Comparison of ENCODE assay signal across 1 cellular context in the genomic region with DNA sequence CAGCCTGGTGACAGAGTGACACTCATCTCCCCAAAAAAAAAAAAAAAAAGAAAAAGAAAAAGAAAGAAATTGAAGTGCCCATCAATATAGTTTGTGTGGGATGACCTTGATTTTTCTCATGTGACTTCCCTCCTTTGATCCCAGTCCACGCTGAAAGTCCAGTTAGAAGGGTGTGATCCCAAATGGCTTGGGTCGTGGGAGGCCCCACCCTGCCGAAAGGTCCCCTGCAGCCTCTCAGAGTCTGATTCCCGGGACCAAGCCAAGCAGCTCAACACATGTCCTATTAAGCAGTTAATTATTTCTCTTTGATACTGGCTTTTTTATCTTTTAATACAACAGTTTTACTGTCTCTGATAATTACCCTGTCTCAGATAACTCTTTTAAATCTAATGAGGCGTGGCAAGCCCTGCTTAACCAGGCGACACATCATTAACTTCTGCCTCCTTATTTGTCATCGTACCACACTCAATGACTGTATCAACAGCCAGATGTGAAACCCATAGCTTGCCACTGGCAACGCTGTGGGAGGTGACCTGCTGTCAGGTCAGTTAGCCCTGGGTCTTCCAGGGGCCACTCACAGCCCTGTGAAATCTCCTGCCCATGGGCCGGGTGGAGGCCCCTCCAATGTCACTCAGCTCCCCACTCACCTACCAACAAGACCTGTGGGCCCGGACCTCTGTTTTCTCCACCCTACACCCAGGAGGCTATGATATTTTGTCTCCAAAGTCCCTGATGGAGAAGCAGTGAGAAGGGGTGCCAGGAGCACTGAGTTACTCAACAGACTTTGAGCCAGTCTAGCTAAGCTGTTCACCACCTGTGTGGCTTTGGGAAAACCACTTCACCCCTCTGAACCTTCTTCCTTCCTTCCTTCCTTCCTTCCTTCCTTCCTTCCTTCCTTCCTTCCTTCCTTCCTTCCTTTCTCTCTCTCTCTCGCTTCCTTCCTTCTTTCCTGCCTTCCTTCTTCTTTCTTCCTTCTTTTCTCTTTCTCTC.
TF ChIP-seq lines count a peak whose summit lies in the region.

No MANE protein-coding gene starts in this region.

TF ChIP-seq in H1, 55 proteins besides CTCF, POLR2A, EP300 and RAD21 (continued from another document):
- TF ChIP-seq, protein P1, sequence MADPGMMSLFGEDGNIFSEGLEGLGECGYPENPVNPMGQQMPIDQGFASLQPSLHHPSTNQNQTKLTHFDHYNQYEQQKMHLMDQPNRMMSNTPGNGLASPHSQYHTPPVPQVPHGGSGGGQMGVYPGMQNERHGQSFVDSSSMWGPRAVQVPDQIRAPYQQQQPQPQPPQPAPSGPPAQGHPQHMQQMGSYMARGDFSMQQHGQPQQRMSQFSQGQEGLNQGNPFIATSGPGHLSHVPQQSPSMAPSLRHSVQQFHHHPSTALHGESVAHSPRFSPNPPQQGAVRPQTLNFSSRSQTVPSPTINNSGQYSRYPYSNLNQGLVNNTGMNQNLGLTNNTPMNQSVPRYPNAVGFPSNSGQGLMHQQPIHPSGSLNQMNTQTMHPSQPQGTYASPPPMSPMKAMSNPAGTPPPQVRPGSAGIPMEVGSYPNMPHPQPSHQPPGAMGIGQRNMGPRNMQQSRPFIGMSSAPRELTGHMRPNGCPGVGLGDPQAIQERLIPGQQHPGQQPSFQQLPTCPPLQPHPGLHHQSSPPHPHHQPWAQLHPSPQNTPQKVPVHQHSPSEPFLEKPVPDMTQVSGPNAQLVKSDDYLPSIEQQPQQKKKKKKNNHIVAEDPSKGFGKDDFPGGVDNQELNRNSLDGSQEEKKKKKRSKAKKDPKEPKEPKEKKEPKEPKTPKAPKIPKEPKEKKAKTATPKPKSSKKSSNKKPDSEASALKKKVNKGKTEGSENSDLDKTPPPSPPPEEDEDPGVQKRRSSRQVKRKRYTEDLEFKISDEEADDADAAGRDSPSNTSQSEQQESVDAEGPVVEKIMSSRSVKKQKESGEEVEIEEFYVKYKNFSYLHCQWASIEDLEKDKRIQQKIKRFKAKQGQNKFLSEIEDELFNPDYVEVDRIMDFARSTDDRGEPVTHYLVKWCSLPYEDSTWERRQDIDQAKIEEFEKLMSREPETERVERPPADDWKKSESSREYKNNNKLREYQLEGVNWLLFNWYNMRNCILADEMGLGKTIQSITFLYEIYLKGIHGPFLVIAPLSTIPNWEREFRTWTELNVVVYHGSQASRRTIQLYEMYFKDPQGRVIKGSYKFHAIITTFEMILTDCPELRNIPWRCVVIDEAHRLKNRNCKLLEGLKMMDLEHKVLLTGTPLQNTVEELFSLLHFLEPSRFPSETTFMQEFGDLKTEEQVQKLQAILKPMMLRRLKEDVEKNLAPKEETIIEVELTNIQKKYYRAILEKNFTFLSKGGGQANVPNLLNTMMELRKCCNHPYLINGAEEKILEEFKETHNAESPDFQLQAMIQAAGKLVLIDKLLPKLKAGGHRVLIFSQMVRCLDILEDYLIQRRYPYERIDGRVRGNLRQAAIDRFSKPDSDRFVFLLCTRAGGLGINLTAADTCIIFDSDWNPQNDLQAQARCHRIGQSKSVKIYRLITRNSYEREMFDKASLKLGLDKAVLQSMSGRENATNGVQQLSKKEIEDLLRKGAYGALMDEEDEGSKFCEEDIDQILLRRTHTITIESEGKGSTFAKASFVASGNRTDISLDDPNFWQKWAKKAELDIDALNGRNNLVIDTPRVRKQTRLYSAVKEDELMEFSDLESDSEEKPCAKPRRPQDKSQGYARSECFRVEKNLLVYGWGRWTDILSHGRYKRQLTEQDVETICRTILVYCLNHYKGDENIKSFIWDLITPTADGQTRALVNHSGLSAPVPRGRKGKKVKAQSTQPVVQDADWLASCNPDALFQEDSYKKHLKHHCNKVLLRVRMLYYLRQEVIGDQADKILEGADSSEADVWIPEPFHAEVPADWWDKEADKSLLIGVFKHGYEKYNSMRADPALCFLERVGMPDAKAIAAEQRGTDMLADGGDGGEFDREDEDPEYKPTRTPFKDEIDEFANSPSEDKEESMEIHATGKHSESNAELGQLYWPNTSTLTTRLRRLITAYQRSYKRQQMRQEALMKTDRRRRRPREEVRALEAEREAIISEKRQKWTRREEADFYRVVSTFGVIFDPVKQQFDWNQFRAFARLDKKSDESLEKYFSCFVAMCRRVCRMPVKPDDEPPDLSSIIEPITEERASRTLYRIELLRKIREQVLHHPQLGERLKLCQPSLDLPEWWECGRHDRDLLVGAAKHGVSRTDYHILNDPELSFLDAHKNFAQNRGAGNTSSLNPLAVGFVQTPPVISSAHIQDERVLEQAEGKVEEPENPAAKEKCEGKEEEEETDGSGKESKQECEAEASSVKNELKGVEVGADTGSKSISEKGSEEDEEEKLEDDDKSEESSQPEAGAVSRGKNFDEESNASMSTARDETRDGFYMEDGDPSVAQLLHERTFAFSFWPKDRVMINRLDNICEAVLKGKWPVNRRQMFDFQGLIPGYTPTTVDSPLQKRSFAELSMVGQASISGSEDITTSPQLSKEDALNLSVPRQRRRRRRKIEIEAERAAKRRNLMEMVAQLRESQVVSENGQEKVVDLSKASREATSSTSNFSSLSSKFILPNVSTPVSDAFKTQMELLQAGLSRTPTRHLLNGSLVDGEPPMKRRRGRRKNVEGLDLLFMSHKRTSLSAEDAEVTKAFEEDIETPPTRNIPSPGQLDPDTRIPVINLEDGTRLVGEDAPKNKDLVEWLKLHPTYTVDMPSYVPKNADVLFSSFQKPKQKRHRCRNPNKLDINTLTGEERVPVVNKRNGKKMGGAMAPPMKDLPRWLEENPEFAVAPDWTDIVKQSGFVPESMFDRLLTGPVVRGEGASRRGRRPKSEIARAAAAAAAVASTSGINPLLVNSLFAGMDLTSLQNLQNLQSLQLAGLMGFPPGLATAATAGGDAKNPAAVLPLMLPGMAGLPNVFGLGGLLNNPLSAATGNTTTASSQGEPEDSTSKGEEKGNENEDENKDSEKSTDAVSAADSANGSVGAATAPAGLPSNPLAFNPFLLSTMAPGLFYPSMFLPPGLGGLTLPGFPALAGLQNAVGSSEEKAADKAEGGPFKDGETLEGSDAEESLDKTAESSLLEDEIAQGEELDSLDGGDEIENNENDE (IDR thresholded peaks at IDR 0.05; ENCODE audit: insufficient replicate concordance, low read length), result no peak
- TF ChIP-seq CHD2 (IDR thresholded peaks at IDR 0.05; ENCODE audit: low read length) (no peak), E2F6 (IDR thresholded peaks at IDR 0.05) (no peak), YY1 (IDR thresholded peaks at IDR 0.05; ENCODE audit: low read depth, low read length) (no peak), SAP30 (IDR thresholded peaks at IDR 0.05; ENCODE audit: insufficient read depth, insufficient replicate concordance, low read length) (no peak), BACH1 (IDR thresholded peaks at IDR 0.05; ENCODE audit: low read length) (no peak), RBBP5 (IDR thresholded peaks at IDR 0.05; ENCODE audit: borderline replicate concordance, low read depth, low read length) (no peak), RNF2 (IDR thresholded peaks at IDR 0.05; ENCODE audit: borderline replicate concordance, low read depth, low read length, missing control alignments, poor library complexity, severe bottlenecking) (no peak), RXRA (IDR thresholded peaks at IDR 0.05; ENCODE audit: insufficient read depth, low read depth, low read length) (no peak), KDM4A (IDR thresholded peaks at IDR 0.05; ENCODE audit: low read depth, low read length, severe bottlenecking) (no peak), TEAD4 (IDR thresholded peaks at IDR 0.05; ENCODE audit: low read depth, low read length) (no peak), BRCA1 (IDR thresholded peaks at IDR 0.05; ENCODE audit: low read depth, low read length) (no peak), POU5F1 (IDR thresholded peaks at IDR 0.05; ENCODE audit: low read depth, low read length) (no peak), HDAC6 (IDR thresholded peaks at IDR 0.05; ENCODE audit: low read depth, low read length) (no peak)
